Comparison of ENCODE assay signal across 27 cellular contexts in the genomic region with DNA sequence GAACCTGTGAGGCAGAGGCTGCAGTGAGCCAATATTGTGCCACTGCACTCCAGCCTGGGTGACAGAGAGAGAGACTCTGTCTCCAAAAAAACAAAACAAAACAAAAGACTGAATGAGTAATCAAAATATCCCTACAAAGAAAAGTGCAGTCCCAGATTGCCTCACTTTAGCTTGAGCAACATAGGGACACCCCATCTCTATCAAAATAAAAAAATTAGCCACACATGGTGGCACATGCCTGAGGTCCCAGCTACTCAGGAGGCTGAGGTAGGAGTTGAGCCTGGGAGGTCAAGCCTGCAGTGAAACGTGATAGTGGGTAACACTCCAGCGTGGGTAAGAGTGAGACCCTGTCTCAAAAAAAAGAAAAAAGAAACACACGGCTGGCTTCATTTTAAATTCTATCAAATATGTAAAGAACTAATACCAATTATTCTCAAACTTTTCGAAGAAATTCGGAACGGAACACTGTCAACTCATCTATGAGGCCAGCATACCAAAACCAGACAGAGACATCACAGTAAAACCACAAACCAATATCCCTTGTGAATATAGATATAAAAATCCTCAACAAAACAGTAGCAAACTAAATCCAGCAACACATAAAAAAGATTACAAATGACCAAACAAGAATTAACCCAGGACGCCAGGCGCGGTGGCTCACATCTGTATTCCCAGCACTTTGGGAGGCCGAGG. TPM values are rescaled to one million over a fixed set of nuclear protein-coding genes. Genes with fewer than 3 reads are reported as not detected.
DNase-seq lines count a peak whose midpoint lies in the region; TF ChIP-seq lines count a peak whose summit lies in the region.
"Had no signal": no experiment of that assay in that cellular context is flagged by ENCODE, and none has a peak within 500 bp of the region (broad histone marks: within the 10 kb centered on the region; RNA-seq: fewer than 3 reads in every experiment).

No MANE protein-coding gene starts in this region.

- H3K27ac Mint-ChIP-seq in HFFc6, result peak overlapping the region; percentile 12; the same call in 1 of the 2 replicates
- H3K27ac Mint-ChIP-seq in dendritic cell treated with granulocyte-macrophage colony-stimulating factor and Interleukin-4, amounts not matched to agents 40 ng/mL and 50 ng/mL, for 4 days, result peak overlapping the region; percentile 39
- H3K27ac Mint-ChIP-seq: activated CD4-positive, alpha-beta memory T cell treated with anti-CD3 and anti-CD28 coated beads for 36 hours; activated naive CD4-positive, alpha-beta T cell treated with anti-CD3 and anti-CD28 coated beads, Interleukin-2, amount 50 U/mL, for 24 hours; activated T-helper 1 cell treated with anti-CD3 and anti-CD28 coated beads, Interleukin-12 subunit alpha, Interleukin-12 subunit beta, Interleukin-2, Interleukin-4 antibody, amounts not matched to agents 30 ng/mL and 10 ng/mL and 1 ng/mL, durations not matched to agents 14 hours and 24 hours and 36 hours; IgD-negative memory B cell had no signal

- no peak for DNase-seq in HFFc6
- DNase-seq in iris pigment epithelial cell (ENCODE audit: low read depth), result peak; percentile 64
- peak; percentile 29 for DNase-seq in stromal cell of bone marrow (ENCODE audit: low read depth)
- no peak for DNase-seq in H4 (ENCODE audit: low spot score)
- no peak for DNase-seq in T-helper 9 cell
- no peak for DNase-seq in NCI-H345 treated with DMSO at 0.1 percent for 48 hours (lab: John Stamatoyannopoulos, UW; ENCODE audit: unreplicated experiment)
- DNase-seq: activated CD4-positive, alpha-beta memory T cell treated with anti-CD3 and anti-CD28 coated beads for 36 hours; activated CD4-positive, CD25-positive, alpha-beta regulatory T cell; activated CD8-positive, alpha-beta memory T cell treated with anti-CD3 and anti-CD28 coated beads, Interleukin-2, amount 50 U/mL, for 4 hours; CD4-positive, alpha-beta memory T cell; central memory CD4-positive, alpha-beta T cell; DMS 273 treated with DMSO at 0.1 percent for 48 hours; foreskin keratinocyte; mesendoderm; NCI-H1092 treated with DMSO at 0.1 percent for 48 hours; NCI-H1930; NCI-H69; nucleus accumbens; stimulated activated naive CD4-positive, alpha-beta T cell treated with Interleukin-2 at 50 U/mL for 16 hours; SW 1271; T1000; testis; uterus had no signal

- H3K4me3 Mint-ChIP-seq in HFFc6, result no peak overlapping the region
- no peak overlapping the region for H3K4me3 Mint-ChIP-seq in dendritic cell treated with granulocyte-macrophage colony-stimulating factor and Interleukin-4, amounts not matched to agents 40 ng/mL and 50 ng/mL, for 4 days
- H3K4me3 Mint-ChIP-seq: activated CD4-positive, alpha-beta memory T cell treated with anti-CD3 and anti-CD28 coated beads for 36 hours; activated naive CD4-positive, alpha-beta T cell treated with anti-CD3 and anti-CD28 coated beads, Interleukin-2, amount 50 U/mL, for 24 hours; activated T-helper 1 cell treated with anti-CD3 and anti-CD28 coated beads, Interleukin-12 subunit alpha, Interleukin-12 subunit beta, Interleukin-2, Interleukin-4 antibody, amounts not matched to agents 30 ng/mL and 10 ng/mL and 1 ng/mL, durations not matched to agents 14 hours and 24 hours and 36 hours; CD4-positive, alpha-beta memory T cell had no signal

- no peaks in the 10 kb centered on the region for H3K27me3 Mint-ChIP-seq in HFFc6 (ENCODE audit: insufficient read depth)
- no peaks in the 10 kb centered on the region for H3K27me3 Mint-ChIP-seq in dendritic cell treated with granulocyte-macrophage colony-stimulating factor and Interleukin-4, amounts not matched to agents 40 ng/mL and 50 ng/mL, for 4 days
- H3K27me3 Mint-ChIP-seq: activated CD4-positive, alpha-beta memory T cell treated with anti-CD3 and anti-CD28 coated beads for 36 hours; activated naive CD4-positive, alpha-beta T cell treated with anti-CD3 and anti-CD28 coated beads, Interleukin-2, amount 50 U/mL, for 24 hours; CD4-positive, alpha-beta memory T cell; IgD-negative memory B cell had no signal

- H3K36me3 Mint-ChIP-seq in HFFc6 (ENCODE audit: low read depth), result no peaks in the 10 kb centered on the region; the same call in 1 of the 2 replicates
- H3K36me3 Mint-ChIP-seq in dendritic cell treated with granulocyte-macrophage colony-stimulating factor and Interleukin-4, amounts not matched to agents 40 ng/mL and 50 ng/mL, for 4 days (ENCODE audit: low read depth), result peaks cover 95% of the 10 kb centered on the region

- TF ChIP-seq CTCF in HFFc6 (IDR thresholded peaks at IDR 0.05), result no peak

- no peaks in the 10 kb centered on the region for H3K9me3 Mint-ChIP-seq in HFFc6
- H3K9me3 Mint-ChIP-seq in dendritic cell treated with granulocyte-macrophage colony-stimulating factor and Interleukin-4, amounts not matched to agents 40 ng/mL and 50 ng/mL, for 4 days, result no peaks in the 10 kb centered on the region
- H3K9me3 Mint-ChIP-seq: activated CD4-positive, alpha-beta memory T cell treated with anti-CD3 and anti-CD28 coated beads for 36 hours; activated naive CD4-positive, alpha-beta T cell treated with anti-CD3 and anti-CD28 coated beads, Interleukin-2, amount 50 U/mL, for 24 hours; activated T-helper 1 cell treated with anti-CD3 and anti-CD28 coated beads, Interleukin-12 subunit alpha, Interleukin-12 subunit beta, Interleukin-2, Interleukin-4 antibody, amounts not matched to agents 30 ng/mL and 10 ng/mL and 1 ng/mL, durations not matched to agents 14 hours and 24 hours and 36 hours; CD4-positive, alpha-beta memory T cell; IgD-negative memory B cell had no signal

- intact Hi-C loops in dendritic cell treated with granulocyte-macrophage colony-stimulating factor and Interleukin-4, amounts not matched to agents 40 ng/mL and 50 ng/mL, for 4 days (cut with micrococcal nuclease), result no loop called here

- H3K4me1 Mint-ChIP-seq in HFFc6 (ENCODE audit: low read depth), result peaks cover 5% of the 10 kb centered on the region; the same call in 1 of the 2 replicates
- no peaks in the 10 kb centered on the region for H3K4me1 Mint-ChIP-seq in dendritic cell treated with granulocyte-macrophage colony-stimulating factor and Interleukin-4, amounts not matched to agents 40 ng/mL and 50 ng/mL, for 4 days (ENCODE audit: low read depth)
- H3K4me1 Mint-ChIP-seq: activated naive CD4-positive, alpha-beta T cell treated with anti-CD3 and anti-CD28 coated beads, Interleukin-2, amount 50 U/mL, for 24 hours; CD4-positive, alpha-beta memory T cell had no signal

RNA-seq across cellular contexts. Expression of a gene that starts 12.9 kb away (rescaled TPM):
- total RNA-seq in HFFc6 (2021; fragmentation: NEBNext Ultra II Directional; extraction: Animal tissue kit (Norgen Biotek cat#: 25700)), result 10 to 100 TPM; 10.2 to 17.7 (median 14.9) TPM
- 22.9 and 24.8 TPM in 2 replicates for total RNA-seq in H4 (2014; rRNA removed; shearing (Covaris generic))

RNA-seq across cellular contexts. Expression of a gene that starts 13.1 kb away (rescaled TPM):
- 10 to 100 TPM; 15.2 to 18.3 (median 16.5) TPM for total RNA-seq in HFFc6 (2021; fragmentation: NEBNext Ultra II Directional; extraction: Animal tissue kit (Norgen Biotek cat#: 25700))
- total RNA-seq in H4 (2014; rRNA removed; shearing (Covaris generic)), result 17.6 and 22.4 TPM in 2 replicates

RNA-seq across cellular contexts. Expression of a gene that starts 43.7 kb away (rescaled TPM):
- 10 to 100 TPM; 13.2 to 17.4 (median 14.8) TPM for total RNA-seq in HFFc6 (2021; fragmentation: NEBNext Ultra II Directional; extraction: Animal tissue kit (Norgen Biotek cat#: 25700))
- total RNA-seq in H4 (2014; rRNA removed; shearing (Covaris generic)), result 16.0 and 17.2 TPM in 2 replicates

RNA-seq across cellular contexts. Expression of a gene that starts 49.1 kb away (rescaled TPM):
- total RNA-seq in HFFc6 (2021; fragmentation: NEBNext Ultra II Directional; extraction: Animal tissue kit (Norgen Biotek cat#: 25700)), result 10 to 100 TPM; 10.8 to 18.9 (median 13.6) TPM
- total RNA-seq in H4 (2014; rRNA removed; shearing (Covaris generic)), result under 0.01 and 0.23 TPM in 2 replicates

Comparison
In these comparisons a context has a peak if more than half of its experiments do, and no peak if none do; other contexts are left out.
1. DNase-seq: peak in iris pigment epithelial cell (single experiment) and stromal cell of bone marrow (single experiment); none in HFFc6 (single experiment), H4 (single experiment), T-helper 9 cell (single experiment) and NCI-H345 treated with DMSO at 0.1 percent for 48 hours (single experiment).